In the genomic region with DNA sequence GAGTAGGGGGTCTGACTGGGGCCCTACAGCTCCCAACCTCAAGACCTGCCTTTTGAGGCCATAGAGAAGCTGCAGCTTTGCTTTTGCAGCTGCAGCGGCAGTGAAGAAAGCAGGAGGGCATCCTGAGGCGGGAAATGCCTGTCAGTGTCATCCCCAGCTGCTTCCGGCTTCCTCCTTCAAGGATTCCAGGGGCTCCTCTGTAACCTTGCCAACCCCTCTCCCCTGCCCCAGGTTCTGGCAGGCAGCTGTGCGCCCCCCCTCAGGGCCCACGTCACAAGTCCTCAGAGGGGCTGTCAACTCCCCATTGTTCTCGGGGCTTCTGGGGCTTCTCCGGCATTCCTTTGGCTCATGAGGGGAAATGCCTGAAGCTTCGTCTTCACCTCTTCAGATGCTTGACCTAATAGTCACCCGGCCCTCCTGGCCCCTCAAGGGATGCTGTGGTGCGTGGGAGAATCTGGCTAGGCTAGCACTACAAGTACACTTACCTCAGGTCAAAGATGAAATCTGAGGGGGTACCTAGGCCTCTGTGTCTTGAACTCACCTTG, we compare ENCODE assay signal across 23 cellular contexts. TPM values are rescaled to one million over a fixed set of nuclear protein-coding genes. Genes with fewer than 3 reads are reported as not detected.
DNase-seq lines count a peak whose midpoint lies in the region; ATAC-seq, FAIRE-seq and TF ChIP-seq lines count a peak whose summit lies in the region.
"Had no signal": no experiment of that assay in that cellular context is flagged by ENCODE, and none has a peak within 500 bp of the region (broad histone marks: within the 10 kb centered on the region; RNA-seq: fewer than 3 reads in every experiment).

No MANE protein-coding gene starts in this region.

- H3K79me2 ChIP-seq in H1 (ENCODE audit: control insufficient read depth in 1 of 2, insufficient read depth in 2 of 2, low read length in 2 of 2): no peaks in the 10 kb centered on the region

- no peak overlapping the region for H3K9ac ChIP-seq in H1 (replicated peaks in 1 of 4; ENCODE audit: extremely low read depth in 1 of 4, low read depth in 3 of 4, low read length in 3 of 4)

- H3K9me3 ChIP-seq in RWPE2 (ENCODE audit: severe bottlenecking): no peaks in the 10 kb centered on the region
- no peaks in the 10 kb centered on the region for H3K9me3 ChIP-seq in H1 (ENCODE audit: insufficient read depth in 2 of 2, low read depth in 1 of 2, low read length in 1 of 2)
- H3K9me3 ChIP-seq: HAP-1 had no signal

- no peak overlapping the region for H2BK20ac ChIP-seq in H1 (ENCODE audit: low read length)

- peak; percentile 77 for ATAC-seq in RWPE2 (ENCODE audit: low read depth)
- no peak for ATAC-seq in HG02970 (IDR thresholded peaks at IDR 0.05; ENCODE audit: low FRiP score, unreplicated experiment)
- no peak for ATAC-seq in HG02938 (IDR thresholded peaks at IDR 0.05; ENCODE audit: unreplicated experiment)
- no peak for ATAC-seq in natural killer cell
- no peak for ATAC-seq in GM19351 (IDR thresholded peaks at IDR 0.05; ENCODE audit: unreplicated experiment)
- ATAC-seq: activated CD8-positive, alpha-beta memory T cell treated with anti-CD3 and anti-CD28 coated beads, Interleukin-2, amount 10 ng/mL, durations not matched to agents 7 days and 5 days; CD8-positive, alpha-beta T cell; GM12878; K562 had no signal

- no peak for TF ChIP-seq POLR2A in H1 (IDR thresholded peaks at IDR 0.05; ENCODE audit: control extremely low read depth in 1 of 2, low read depth in 2 of 2, low read length in 2 of 2)

- no peak overlapping the region for H2BK5ac ChIP-seq in H1 (ENCODE audit: low read depth, low read length)

- no peak overlapping the region for H4K5ac ChIP-seq in H1 (ENCODE audit: insufficient read length, low read depth, low read length)

- CTCF ChIA-PET in H1 (lab: Charles Lee; ENCODE audit: partially characterized antibody): interaction anchor here (1.1 to 2.0 kb wide), 4 partner anchors 13 to 133 kb away, joined by 3 to 8 read pairs (median 4); no protein-coding TSS in a partner anchor

- no peak for FAIRE-seq in H1 (lab: Jason Lieb, UNC)
- FAIRE-seq: GM12878, K562 had no signal

- intact Hi-C loops in natural killer cell (cut with micrococcal nuclease): no loop called here

- H4K8ac ChIP-seq in H1 (ENCODE audit: extremely low read depth, insufficient read depth, low read length): no peak overlapping the region

- no peak overlapping the region for H3K23ac ChIP-seq in H1 (ENCODE audit: insufficient read length)

- no peak overlapping the region for H2AFZ ChIP-seq in H1 (ENCODE audit: low read length)

- H3K4me1 Mint-ChIP-seq in nephron (peaks cover 12% of the 10 kb centered on the region), natural killer cell (no peaks in the 10 kb centered on the region)
- H3K4me1 Mint-ChIP-seq: immature natural killer cell, memory B cell had no signal

- H3K36me3 ChIP-seq in RWPE2 (ENCODE audit: low read depth): no peaks in the 10 kb centered on the region
- no peaks in the 10 kb centered on the region for H3K36me3 ChIP-seq in H1 (ENCODE audit: control insufficient read depth in 2 of 4, insufficient read depth in 4 of 4, low read length in 3 of 4)
- H3K36me3 ChIP-seq: HAP-1, WERI-Rb-1 had no signal

- H4K91ac ChIP-seq in H1 (replicated peaks; ENCODE audit: insufficient read length, low read length): no peak overlapping the region

- no peak overlapping the region for H2AK5ac ChIP-seq in H1 (ENCODE audit: low read depth, low read length)

- H3K4me3 ChIP-seq in RWPE2 (ENCODE audit: severe bottlenecking) (no peak overlapping the region), H1 (ENCODE audit: extremely low read depth in 1 of 4, insufficient read depth in 2 of 4, low read depth in 3 of 4, low read length in 4 of 4) (no peak overlapping the region)
- H3K4me3 ChIP-seq: GM12878, HAP-1, K562, smooth muscle cell had no signal

- H3K4me3 Mint-ChIP-seq in nephron (no peak overlapping the region), natural killer cell (no peak overlapping the region)
- H3K4me3 Mint-ChIP-seq: activated CD8-positive, alpha-beta memory T cell treated with anti-CD3 and anti-CD28 coated beads, Interleukin-2, amount 10 ng/mL, durations not matched to agents 7 days and 5 days; CD8-positive, alpha-beta T cell; immature natural killer cell; memory B cell had no signal

- DNase-seq in Daoy (ENCODE audit: low read depth) (peak; percentile 50), RWPE2 (ENCODE audit: low spot score) (peak; percentile 68), H1 (ENCODE audit: low read depth in 1 of 2, low spot score in 2 of 2) (peak in 1 of 2 experiments; percentile 46), natural killer cell (no peak)
- DNase-seq: activated CD8-positive, alpha-beta memory T cell treated with anti-CD3 and anti-CD28 coated beads, Interleukin-2, amount 10 ng/mL, durations not matched to agents 7 days and 5 days; activated gamma-delta T cell; aorta; CD8-positive, alpha-beta T cell; effector CD8-positive, alpha-beta T cell; foreskin melanocyte; immature natural killer cell; NCI-H1436; NCI-H2227 treated with DMSO at 0.1 percent for 48 hours; WERI-Rb-1 had no signal

- TF ChIP-seq RAD21 in H1 (IDR thresholded peaks at IDR 0.05 in 1 of 2, conservative IDR thresholded peaks at IDR 0.05 in 1 of 2; ENCODE audit: low read depth in 2 of 2, low read length in 2 of 2): no peak

- POLR2A ChIA-PET in H1 (lab: Charles Lee; ENCODE audit: partially characterized antibody): interaction anchor here (1.5 kb wide), 1 partner anchor 32 kb away, joined by 6 read pairs; a partner anchor contains a TSS

- H3K27ac ChIP-seq in RWPE2 (ENCODE audit: poor library complexity, severe bottlenecking): peak overlapping the region; percentile 44
- no peak overlapping the region for H3K27ac ChIP-seq in H1 (ENCODE audit: low read depth, low read length)
- H3K27ac ChIP-seq: WERI-Rb-1 had no signal

- no peaks in the 10 kb centered on the region for H3K23me2 ChIP-seq in H1 (ENCODE audit: low read depth, low read length)

- H2BK12ac ChIP-seq in H1 (ENCODE audit: low read depth, low read length): no peak overlapping the region

- H3K14ac ChIP-seq in H1 (ENCODE audit: insufficient read length): no peak overlapping the region

- H3K79me1 ChIP-seq in H1 (ENCODE audit: low read depth, low read length): no peaks in the 10 kb centered on the region

- no peak overlapping the region for H3K4ac ChIP-seq in H1 (replicated peaks; ENCODE audit: insufficient read length, low read depth, low read length)

- TF ChIP-seq CTCF in RWPE2 (IDR thresholded peaks at IDR 0.05; ENCODE audit: poor library complexity, severe bottlenecking) (no peak), H1 (IDR thresholded peaks at IDR 0.05; ENCODE audit: control extremely low read depth in 1 of 3, insufficient read depth in 1 of 3, low read depth in 1 of 3, low read length in 3 of 3) (no peak), nephron (IDR thresholded peaks at IDR 0.05; ENCODE audit: unreplicated experiment in 3 of 3) (no peak), natural killer cell (IDR thresholded peaks at IDR 0.05) (no peak)

- no peak for TF ChIP-seq EP300 in H1 (IDR thresholded peaks at IDR 0.05; ENCODE audit: borderline replicate concordance in 1 of 2, low read depth in 2 of 2, low read length in 2 of 2)

- H3K9me3 Mint-ChIP-seq in nephron: peaks cover 7% of the 10 kb centered on the region
- no peaks in the 10 kb centered on the region for H3K9me3 Mint-ChIP-seq in natural killer cell
- H3K9me3 Mint-ChIP-seq: CD8-positive, alpha-beta T cell; immature natural killer cell; memory B cell had no signal

- WGBS in H1 (ENCODE audit: extremely low coverage in 1 of 2, insufficient coverage in 1 of 2, insufficient read length in 1 of 2, insufficient replicate concordance in 2 of 2, low coverage in 1 of 2, low lambda C conversion rate in 2 of 2, missing lambda C conversion rate in 1 of 2), 2 experiments: 60% methylated on average over 7 of the region's 10 CpGs; no CpG with 5 or more reads in 1 of the 2 experiments

- no peak overlapping the region for H3K4me2 ChIP-seq in H1 (ENCODE audit: insufficient read depth in 1 of 2, low read depth in 2 of 2, low read length in 2 of 2)
- H3K4me2 ChIP-seq: smooth muscle cell had no signal

- H3K27me3 ChIP-seq in RWPE2 (ENCODE audit: insufficient read depth, poor library complexity, severe bottlenecking): no peaks in the 10 kb centered on the region
- H3K27me3 ChIP-seq in H1 (replicated peaks in 1 of 4; ENCODE audit: control insufficient read depth in 3 of 4, extremely low read depth in 1 of 4, insufficient read depth in 3 of 4, low read length in 3 of 4): no peaks in the 10 kb centered on the region

- no peaks in the 10 kb centered on the region for H3K36me3 Mint-ChIP-seq in nephron (ENCODE audit: low read depth)
- H3K36me3 Mint-ChIP-seq in natural killer cell: no peaks in the 10 kb centered on the region
- H3K36me3 Mint-ChIP-seq: activated CD8-positive, alpha-beta memory T cell treated with anti-CD3 and anti-CD28 coated beads, Interleukin-2, amount 10 ng/mL, durations not matched to agents 7 days and 5 days; CD8-positive, alpha-beta T cell; memory B cell had no signal

- H2BK15ac ChIP-seq in H1 (ENCODE audit: low read length): no peak overlapping the region

- no peak overlapping the region for H2BK120ac ChIP-seq in H1 (replicated peaks; ENCODE audit: low read depth, low read length)

- H3K18ac ChIP-seq in H1 (ENCODE audit: extremely low read depth, low read length): no peak overlapping the region

- H3K56ac ChIP-seq in H1 (replicated peaks; ENCODE audit: insufficient read length, low read depth, low read length): no peak overlapping the region

- H4K20me1 ChIP-seq in H1 (replicated peaks in 1 of 2; ENCODE audit: control insufficient read depth in 1 of 2, insufficient read depth in 2 of 2, low read length in 2 of 2): no peaks in the 10 kb centered on the region

- H3K27ac Mint-ChIP-seq in nephron (peak overlapping the region in 2 of 3 experiments; percentile 23 to 68), natural killer cell (no peak overlapping the region)
- H3K27ac Mint-ChIP-seq: activated CD8-positive, alpha-beta memory T cell treated with anti-CD3 and anti-CD28 coated beads, Interleukin-2, amount 10 ng/mL, durations not matched to agents 7 days and 5 days; CD8-positive, alpha-beta T cell; immature natural killer cell; memory B cell had no signal

- H3K27me3 Mint-ChIP-seq in nephron (ENCODE audit: low read depth) (peaks cover 5% of the 10 kb centered on the region), natural killer cell (ENCODE audit: low read depth in 2 of 2) (peaks cover 3 to 20% of the 10 kb centered on the region in 2 donors)
- H3K27me3 Mint-ChIP-seq: activated CD8-positive, alpha-beta memory T cell treated with anti-CD3 and anti-CD28 coated beads, Interleukin-2, amount 10 ng/mL, durations not matched to agents 7 days and 5 days had no signal

- H3K4me1 ChIP-seq in RWPE2 (ENCODE audit: insufficient read depth, poor library complexity, severe bottlenecking) (no peaks in the 10 kb centered on the region), H1 (replicated peaks in 1 of 4; ENCODE audit: control insufficient read depth in 3 of 4, insufficient read depth in 4 of 4, low read length in 3 of 4) (peaks cover 0 to 4% (median 0%) of the 10 kb centered on the region in 4 experiments; a peak in 1 of 7 replicates)
- H3K4me1 ChIP-seq: HAP-1 had no signal

RNA-seq across cellular contexts. Expression of a gene that starts 31.9 kb away (rescaled TPM):
- 0.34 and 1.1 TPM in 2 replicates for total RNA-seq in Daoy (2014; rRNA removed; shearing (Covaris generic))
- 1.1 TPM in 2 replicates for total RNA-seq in H1 (2021; fragmentation: NEBNext Ultra II Directional; extraction: Animal tissue kit (Norgen Biotek cat#: 25700))
- 1.6 and 1.8 TPM in 2 replicates for polyA plus RNA-seq in H1 (2011; rRNA removed)
- 1.9 TPM for polyA plus RNA-seq in H1 (2011; cell fraction: cytosol; rRNA removed)
- polyA plus RNA-seq in H1 (2011; cell fraction: nucleus; rRNA removed): 1.1 TPM
- polyA plus RNA-seq in H1 (2012, experiment 1 of 2): 1.1 to 1.9 TPM (median 1.8 TPM) in 4 replicates
- 1.5 TPM for polyA plus RNA-seq in H1 (2012, experiment 2 of 2)
- 0.89 TPM for polyA plus RNA-seq in H1 (2013, experiment 1 of 2)
- polyA plus RNA-seq in H1 (2013, experiment 2 of 2): 1.1 TPM
- polyA minus RNA-seq in H1 (2011; rRNA and poly(A)+ RNA removed): 0.98 and 1.2 TPM in 2 replicates
- 0.88 TPM for polyA minus RNA-seq in H1 (2011; cell fraction: cytosol; rRNA and poly(A)+ RNA removed)
- 0.20 TPM for polyA minus RNA-seq in H1 (2011; cell fraction: nucleus; rRNA and poly(A)+ RNA removed)
- under 1 TPM in 1 of 3 donors, not detected in 2; 0.07 TPM for total RNA-seq in natural killer cell
- total RNA-seq: CD8-positive, alpha-beta T cell; GM12878; K562 had no signal
- polyA plus RNA-seq: immature natural killer cell had no signal

Comparison
In these comparisons a context has a peak if more than half of its experiments do, and no peak if none do; other contexts are left out.
1. H3K27ac Mint-ChIP-seq: peak in nephron (2 of 3); none in natural killer cell (0 of 2).